22 cellular contexts compared by ENCODE assay signal in genomic region chr12:57386187-57386720, GRCh38. TPM values are rescaled to one million over a fixed set of nuclear protein-coding genes. Genes with fewer than 3 reads are reported as not detected.
DNase-seq lines count a peak whose midpoint lies in the region; ATAC-seq and TF ChIP-seq lines count a peak whose summit lies in the region.
"Had no signal": no experiment of that assay in that cellular context is flagged by ENCODE, and none has a peak within 500 bp of the region (broad histone marks: within the 10 kb centered on the region; RNA-seq: fewer than 3 reads in every experiment).

No MANE protein-coding gene starts in this region.

- H2BK12ac ChIP-seq in H9 (ENCODE audit: insufficient read length, low read depth, low read length): no peak overlapping the region
- H2BK12ac ChIP-seq in mesenchymal stem cell (ENCODE audit: low read length in 2 of 2): no peak overlapping the region

- H3K4ac ChIP-seq in H9 (ENCODE audit: low read depth, low read length) (no peak overlapping the region), mesenchymal stem cell (ENCODE audit: low read depth in 1 of 2, low read length in 2 of 2) (no peak overlapping the region)

- H4K91ac ChIP-seq in H9 (ENCODE audit: insufficient read length, low read depth, low read length): no peak overlapping the region
- H4K91ac ChIP-seq in mesenchymal stem cell (ENCODE audit: low read length): no peak overlapping the region

- H3K9me3 ChIP-seq in H9 (ENCODE audit: control insufficient read depth, low read depth, low read length) (no peaks in the 10 kb centered on the region), mesenchymal stem cell (ENCODE audit: control insufficient read depth, low read length) (no peaks in the 10 kb centered on the region)
- H3K9me3 ChIP-seq: A549, BE2C, HAP-1 had no signal

- H2AK5ac ChIP-seq in H9 (ENCODE audit: insufficient read length, low read length) (no peak overlapping the region), mesenchymal stem cell (ENCODE audit: low read length, severe bottlenecking) (no peak overlapping the region)

- H3K79me1 ChIP-seq in H9 (ENCODE audit: insufficient read depth, low read depth, low read length, poor library complexity, severe bottlenecking): no peaks in the 10 kb centered on the region
- H3K79me1 ChIP-seq in mesenchymal stem cell (replicated peaks; ENCODE audit: low read length, poor library complexity, severe bottlenecking): peaks cover 13% of the 10 kb centered on the region

- no peak for TF ChIP-seq CTCF in H9 (conservative IDR thresholded peaks at IDR 0.05)
- TF ChIP-seq CTCF in WTC11 (IDR thresholded peaks at IDR 0.05): no peak
- no peak for TF ChIP-seq CTCF in GM13976 (IDR thresholded peaks at IDR 0.05; ENCODE audit: borderline replicate concordance, control extremely low read depth, extremely low read depth, insufficient read depth, missing control alignments)

- H3K27ac Mint-ChIP-seq in H9 (no peak overlapping the region), WTC11 (no peak overlapping the region)
- H3K27ac Mint-ChIP-seq in stimulated activated naive B cell treated with anti-CD40 and anti-IgM and Interleukin-4, amounts not matched to agents 10 μg/mL and 1 μg/mL and 100 μg/mL, for 72 hours: peak overlapping the region; percentile 81
- H3K27ac Mint-ChIP-seq: CD4-positive, alpha-beta T cell; GM23338 had no signal

- no peak overlapping the region for H2BK20ac ChIP-seq in H9 (ENCODE audit: low read depth, low read length, poor library complexity, severe bottlenecking)

- no peaks in the 10 kb centered on the region for H3K9me3 Mint-ChIP-seq in H9
- H3K9me3 Mint-ChIP-seq in WTC11: no peaks in the 10 kb centered on the region
- peaks cover 0 to 1% of the 10 kb centered on the region in 2 donors for H3K9me3 Mint-ChIP-seq in stimulated activated naive B cell treated with anti-CD40 and anti-IgM and Interleukin-4, amounts not matched to agents 10 μg/mL and 1 μg/mL and 100 μg/mL, for 72 hours
- H3K9me3 Mint-ChIP-seq: CD4-positive, alpha-beta T cell; CD8-positive, alpha-beta memory T cell; GM23338 had no signal

- H3K4me2 ChIP-seq in H9 (ENCODE audit: insufficient read depth, insufficient read length, low read length): no peak overlapping the region
- H3K4me2 ChIP-seq in mesenchymal stem cell (ENCODE audit: low read length, poor library complexity, severe bottlenecking): no peak overlapping the region
- H3K4me2 ChIP-seq: A549; BLaER1 treated with 17β-estradiol and CSF1 and Interleukin-3, amounts not matched to agents 10 nM and 100 nM; GM23338 had no signal

- no peak overlapping the region for H2BK5ac ChIP-seq in H9 (ENCODE audit: insufficient read length, low read length)
- no peak overlapping the region for H2BK5ac ChIP-seq in mesenchymal stem cell (ENCODE audit: low read depth, low read length, poor library complexity, severe bottlenecking)

- H3K18ac ChIP-seq in H9 (ENCODE audit: insufficient read length, low read depth, low read length) (no peak overlapping the region), mesenchymal stem cell (ENCODE audit: low read depth in 1 of 2, low read length in 2 of 2) (no peak overlapping the region)

- H3K23me2 ChIP-seq in H9 (ENCODE audit: insufficient read length, low read depth, low read length, poor library complexity, severe bottlenecking): no peaks in the 10 kb centered on the region

- H3K36me3 Mint-ChIP-seq in H9 (ENCODE audit: insufficient read depth in 1 of 3, low read depth in 3 of 3) (peaks cover 2 to 18% (median 14%) of the 10 kb centered on the region in 3 experiments; a peak in 6 of 7 replicates), WTC11 (peaks cover 6% of the 10 kb centered on the region)
- H3K36me3 Mint-ChIP-seq in stimulated activated naive B cell treated with anti-CD40 and anti-IgM and Interleukin-4, amounts not matched to agents 10 μg/mL and 1 μg/mL and 100 μg/mL, for 72 hours: peaks cover 19 to 28% of the 10 kb centered on the region in 2 donors

- peaks cover 7 to 10% of the 10 kb centered on the region in 2 experiments for H3K36me3 ChIP-seq in mesenchymal stem cell (ENCODE audit: control insufficient read depth in 1 of 2, insufficient read depth in 2 of 2, low read depth in 1 of 2, low read length in 2 of 2)
- H3K36me3 ChIP-seq: HAP-1 had no signal

- H2BK15ac ChIP-seq in H9 (ENCODE audit: low read depth, low read length) (no peak overlapping the region), mesenchymal stem cell (ENCODE audit: low read depth, poor library complexity, severe bottlenecking) (no peak overlapping the region)

- no peak overlapping the region for H4K8ac ChIP-seq in H9 (replicated peaks; ENCODE audit: insufficient read length, low read depth, low read length)
- peak overlapping the region; percentile 28 for H4K8ac ChIP-seq in mesenchymal stem cell (ENCODE audit: low read length)

- no peak overlapping the region for H3K4me3 ChIP-seq in mesenchymal stem cell (ENCODE audit: insufficient read depth in 1 of 2, low read depth in 1 of 2, low read length in 2 of 2)
- H3K4me3 ChIP-seq: A549; BLaER1 treated with 17β-estradiol and CSF1 and Interleukin-3, amounts not matched to agents 10 nM and 100 nM; GM23338; HAP-1 had no signal

- no peak overlapping the region for H2AFZ ChIP-seq in H9 (ENCODE audit: low read length)
- no peak overlapping the region for H2AFZ ChIP-seq in mesenchymal stem cell (ENCODE audit: low read depth, low read length)
- H2AFZ ChIP-seq: GM23338 had no signal

- no CpG with 5 or more reads among the region's 33 CpGs for WGBS in H9 (ENCODE audit: extremely low coverage, insufficient read length, low lambda C conversion rate)
- WGBS in mesenchymal stem cell: 97% methylated on average over 32 of the region's 33 CpGs

- DNase-seq in H9 (peak; percentile 41), WTC11 (ENCODE audit: low spot score) (peak; percentile 15), mesenchymal stem cell (no peak), GM13976 (ENCODE audit: low spot score) (no peak), DMS 273 (lab: John Stamatoyannopoulos, UW; ENCODE audit: unreplicated experiment) (no peak)
- DNase-seq in stimulated activated naive B cell treated with anti-CD40 and anti-IgM and Interleukin-4, amounts not matched to agents 10 μg/mL and 1 μg/mL and 100 μg/mL, for 72 hours: no peak
- DNase-seq: 8988T; ACHN; AML-193; BE2C; CD4-positive, alpha-beta T cell; CD8-positive, alpha-beta memory T cell; DMS53; DMS79 treated with DMSO at 0.1 percent for 48 hours had no signal

- H3K4me1 Mint-ChIP-seq in H9 (peaks cover 8 to 9% of the 10 kb centered on the region in 2 experiments), WTC11 (peaks cover 11% of the 10 kb centered on the region)
- H3K4me1 Mint-ChIP-seq in stimulated activated naive B cell treated with anti-CD40 and anti-IgM and Interleukin-4, amounts not matched to agents 10 μg/mL and 1 μg/mL and 100 μg/mL, for 72 hours: peaks cover 8 to 14% of the 10 kb centered on the region in 2 donors
- H3K4me1 Mint-ChIP-seq: CD14-positive monocyte had no signal

- H4K5ac ChIP-seq in H9 (ENCODE audit: insufficient read length, low read depth, low read length): no peak overlapping the region

- ATAC-seq in WTC11 (no peak), GM21717 (IDR thresholded peaks at IDR 0.05; ENCODE audit: unreplicated experiment) (no peak)
- ATAC-seq in stimulated activated naive B cell treated with anti-CD40 and anti-IgM and Interleukin-4, amounts not matched to agents 10 μg/mL and 1 μg/mL and 100 μg/mL, for 72 hours (replicated peaks): no peak
- ATAC-seq: A549, GM23338 had no signal

- H3K23ac ChIP-seq in H9 (ENCODE audit: insufficient read length, low read depth, low read length) (no peak overlapping the region), mesenchymal stem cell (ENCODE audit: low read length in 2 of 2) (no peak overlapping the region)

- no peak overlapping the region for H2BK120ac ChIP-seq in H9 (ENCODE audit: low read depth, low read length, poor library complexity, severe bottlenecking)
- H2BK120ac ChIP-seq in mesenchymal stem cell (ENCODE audit: low read depth, low read length): no peak overlapping the region

- no peak overlapping the region for H3K9ac ChIP-seq in H9 (ENCODE audit: extremely low read depth, insufficient read length, low read length)
- no peak overlapping the region for H3K9ac ChIP-seq in mesenchymal stem cell (ENCODE audit: low read length)
- H3K9ac ChIP-seq: BLaER1 treated with 17β-estradiol and CSF1 and Interleukin-3, amounts not matched to agents 10 nM and 100 nM had no signal

- no peaks in the 10 kb centered on the region for H3K27me3 Mint-ChIP-seq in H9 (ENCODE audit: low read depth)
- no peaks in the 10 kb centered on the region for H3K27me3 Mint-ChIP-seq in WTC11 (ENCODE audit: low read depth)
- no peaks in the 10 kb centered on the region for H3K27me3 Mint-ChIP-seq in stimulated activated naive B cell treated with anti-CD40 and anti-IgM and Interleukin-4, amounts not matched to agents 10 μg/mL and 1 μg/mL and 100 μg/mL, for 72 hours
- H3K27me3 Mint-ChIP-seq: CD4-positive, alpha-beta T cell; CD8-positive, alpha-beta memory T cell had no signal

- CTCF ChIA-PET in WTC11 (lab: Charles Lee): interaction anchor here (1.1 to 2.1 kb wide), 3 partner anchors 44 to 262 kb away, joined by 3 to 9 read pairs (median 3); no protein-coding TSS in a partner anchor

- POLR2A ChIA-PET in WTC11 (lab: Charles Lee): interaction anchor here (0.6 kb wide), 2 partner anchors 11 to 51 kb away, joined by 3 to 7 read pairs; no protein-coding TSS in a partner anchor

- no peaks in the 10 kb centered on the region for H3K27me3 ChIP-seq in H9 (ENCODE audit: insufficient read depth, low read length)
- H3K27me3 ChIP-seq in mesenchymal stem cell (ENCODE audit: control insufficient read depth in 1 of 2, insufficient read depth in 1 of 2, low read length in 2 of 2): no peaks in the 10 kb centered on the region
- H3K27me3 ChIP-seq: BE2C; BLaER1 treated with 17β-estradiol and CSF1 and Interleukin-3, amounts not matched to agents 10 nM and 100 nM had no signal

- H3K27ac ChIP-seq in H9 (ENCODE audit: insufficient read length, low read depth, low read length): no peak overlapping the region
- H3K27ac ChIP-seq in mesenchymal stem cell (ENCODE audit: low read length, poor library complexity, severe bottlenecking): no peak overlapping the region
- H3K27ac ChIP-seq: A549; BLaER1 treated with 17β-estradiol and CSF1 and Interleukin-3, amounts not matched to agents 10 nM and 100 nM had no signal

- H3T11ph ChIP-seq in H9 (ENCODE audit: low read length): no peak overlapping the region

- H4K20me1 ChIP-seq in H9 (ENCODE audit: control insufficient read depth, insufficient read depth, insufficient read length): no peaks in the 10 kb centered on the region

- H3K14ac ChIP-seq in H9 (ENCODE audit: insufficient read depth, low read length) (no peak overlapping the region), mesenchymal stem cell (ENCODE audit: low read length in 2 of 2) (peak overlapping the region in 1 of 2 experiments; percentile 55)

- H3K79me2 ChIP-seq in H9 (ENCODE audit: insufficient read depth, low read length): no peaks in the 10 kb centered on the region

- H3K56ac ChIP-seq in H9 (ENCODE audit: insufficient read length, low read depth, low read length): no peak overlapping the region

- no peak overlapping the region for H3K4me3 Mint-ChIP-seq in H9
- H3K4me3 Mint-ChIP-seq in WTC11: no peak overlapping the region
- H3K4me3 Mint-ChIP-seq in stimulated activated naive B cell treated with anti-CD40 and anti-IgM and Interleukin-4, amounts not matched to agents 10 μg/mL and 1 μg/mL and 100 μg/mL, for 72 hours: no peak overlapping the region
- H3K4me3 Mint-ChIP-seq: CD14-positive monocyte; CD4-positive, alpha-beta T cell; CD8-positive, alpha-beta memory T cell; GM23338 had no signal

- no peaks in the 10 kb centered on the region; the same call in 1 of the 2 replicates for H3K4me1 ChIP-seq in H9 (ENCODE audit: insufficient read depth, low read length)
- peaks cover 9% of the 10 kb centered on the region for H3K4me1 ChIP-seq in mesenchymal stem cell (ENCODE audit: control insufficient read depth, insufficient read depth, low read depth, low read length)
- H3K4me1 ChIP-seq: BE2C had no signal

- in situ Hi-C loops in GM13976 (cut with MboI; ENCODE audit: low sequenced_read_pairs, unreplicated experiment): no loop called here

RNA-seq across cellular contexts. Expression of gene R3HDM2, which starts 44.6 kb away (rescaled TPM):
- total RNA-seq in H9 (2021) (43.9 and 45.4 TPM in 2 replicates), WTC11 (2021) (34.7 to 39.8 TPM (median 37.5 TPM) in 3 replicates)
- polyA plus RNA-seq in mesenchymal stem cell (2013, experiment 1 of 2): 22.2 TPM
- 21.6 TPM for polyA plus RNA-seq in mesenchymal stem cell (2013, experiment 2 of 2)

RNA-seq across cellular contexts. Expression of gene INHBC, which starts 48.3 kb away (rescaled TPM):
- total RNA-seq in H9 (2021): not detected in 2 replicates
- 0.09 to 0.20 TPM (median 0.16 TPM) in 3 replicates for total RNA-seq in WTC11 (2021)
- 0.04 TPM for polyA plus RNA-seq in mesenchymal stem cell (2013, experiment 1 of 2)
- not detected for polyA plus RNA-seq in mesenchymal stem cell (2013, experiment 2 of 2)
- total RNA-seq: Daoy, GM23338, H4 had no signal
- polyA plus RNA-seq: CD14-positive monocyte; CD8-positive, alpha-beta memory T cell had no signal

Comparison
In these comparisons a context has a peak if more than half of its experiments do, and no peak if none do; other contexts are left out.
1. DNase-seq: peak in H9 (single experiment) and WTC11 (single experiment); none in mesenchymal stem cell (single experiment), stimulated activated naive B cell treated with anti-CD40 and anti-IgM and Interleukin-4, amounts not matched to agents 10 μg/mL and 1 μg/mL and 100 μg/mL, for 72 hours (single experiment), GM13976 (single experiment) and DMS 273 (single experiment).